8 cellular contexts compared by ENCODE assay signal in genomic region chr1:206734499-206735142, GRCh38. TPM values are rescaled to one million over a fixed set of nuclear protein-coding genes. Genes with fewer than 3 reads are reported as not detected.
DNase-seq lines count a peak whose midpoint lies in the region; ATAC-seq, FAIRE-seq and TF ChIP-seq lines count a peak whose summit lies in the region.

No MANE protein-coding gene starts in this region.

- CTCF ChIA-PET in A549 (lab: Yijun Ruan, JAX): interaction anchor here (0.5 to 7.9 kb wide), 58 partner anchors 7 to 765 kb away, joined by 3 to 123 read pairs (median 5); partner anchors contain the start of genes DYRK3, FCMR and PIGR

- no peaks in the 10 kb centered on the region for H3K27me3 ChIP-seq in prostate gland (replicated peaks; ENCODE audit: insufficient read depth)

- POLR2A ChIA-PET in A549 (lab: Yijun Ruan, JAX): interaction anchor here (1.2 kb wide), 1 partner anchor 178 kb away, joined by 4 read pairs; no protein-coding TSS in a partner anchor

- H3K9me3 ChIP-seq in A549 (no peaks in the 10 kb centered on the region), prostate gland (no peaks in the 10 kb centered on the region)

- TF ChIP-seq POLR2A in A549 (IDR thresholded peaks at IDR 0.05; ENCODE audit: low read length): no peak
- TF ChIP-seq POLR2A in GM12892 (IDR thresholded peaks at IDR 0.05; ENCODE audit: low read depth, low read length): no peak
- TF ChIP-seq POLR2A in prostate gland (IDR thresholded peaks at IDR 0.05): no peak

- H3K4me1 ChIP-seq in A549: peaks cover 6% of the 10 kb centered on the region; the same call in 1 of the 3 replicates
- H3K4me1 ChIP-seq in prostate gland (replicated peaks): no peaks in the 10 kb centered on the region

- ATAC-seq in A549 (peak; percentile 60 to 84; a peak in 4 of 6 replicates), HG02840 (IDR thresholded peaks at IDR 0.05; ENCODE audit: low FRiP score, unreplicated experiment) (no peak)

- no peak overlapping the region for H3K4me2 ChIP-seq in A549

- peaks cover 3 to 27% of the 10 kb centered on the region in 2 donors for H3K36me3 ChIP-seq in prostate gland

- WGBS in A549 (ENCODE audit: missing lambda C conversion rate): 53% methylated on average over 9 of the region's 9 CpGs
- 77% methylated on average over 9 of the region's 9 CpGs for WGBS in prostate gland

- TF ChIP-seq CTCF in A549 (IDR thresholded peaks at IDR 0.05): peak; percentile 65
- TF ChIP-seq CTCF in prostate gland (IDR thresholded peaks at IDR 0.05): peak; percentile 23 to 77 (median 57)

- H3K4me3 ChIP-seq in A549 (no peak overlapping the region), prostate gland (no peak overlapping the region)

- no peak overlapping the region for H3K27ac ChIP-seq in A549
- no peak overlapping the region for H3K27ac ChIP-seq in prostate gland

- FAIRE-seq in A549 (lab: Jason Lieb, UNC): no peak
- FAIRE-seq in GM12892 (lab: Jason Lieb, UNC): peak; percentile 83

- intact Hi-C loops in prostate gland (cut with DNase I): loop anchor here (2.0 kb wide), 1 partner anchor 178 kb away; no protein-coding TSS in a partner anchor

- peak; percentile 73 to 75 for TF ChIP-seq RAD21 in A549 (conservative IDR thresholded peaks at IDR 0.05 in 1 of 2, IDR thresholded peaks at IDR 0.05 in 1 of 2)

- peak; percentile 43 to 78 for DNase-seq in A549 (ENCODE audit: low read depth in 1 of 2, low spot score in 1 of 2)
- DNase-seq in GM12892 (ENCODE audit: insufficient read length): peak; percentile 63
- DNase-seq in NOMO-1 treated with DMSO at 0.1 percent for 48 hours (lab: John Stamatoyannopoulos, UW; ENCODE audit: unreplicated experiment): peak; percentile 19
- DNase-seq in activated T-cell treated with anti-CD3 and anti-CD28 coated beads for 4 hours: peak; percentile 81
- DNase-seq in fibroblast of peridontal ligament (ENCODE audit: extremely low read depth): peak; percentile 45
- no peak for DNase-seq in prostate gland (ENCODE audit: low spot score)
- DNase-seq in cortex of kidney (lab: John Stamatoyannopoulos, UW): no peak

- no peak for TF ChIP-seq EP300 in A549 (IDR thresholded peaks at IDR 0.05)

TF ChIP-seq in A549, 52 proteins besides CTCF, POLR2A, EP300 and RAD21:
- TF ChIP-seq HDAC2 (IDR thresholded peaks at IDR 0.05) (no peak), EHF (CRISPR knock-in tag; IDR thresholded peaks at IDR 0.05) (no peak), BHLHE40 (IDR thresholded peaks at IDR 0.05; ENCODE audit: low read depth, low read length) (no peak), SMC3 (IDR thresholded peaks at IDR 0.05) (peak; percentile 77)

RNA-seq across cellular contexts. Expression of gene IL19, which starts 36.0 kb away (rescaled TPM):
- polyA plus RNA-seq in A549 (2011; rRNA removed) (not detected in 2 replicates), A549 (2017; fragmentation: RNase III; extraction: RNeasy Plus Mini Kit Qiagen cat#74134 plus additional on column Dnase treatment) (not detected in 3 replicates)
- not detected in 2 replicates for polyA plus RNA-seq in A549 (2012; cell fraction: cytosol; rRNA removed)
- not detected in 2 replicates for polyA plus RNA-seq in A549 (2012; cell fraction: nucleus; rRNA removed)
- not detected in 2 replicates for polyA minus RNA-seq in A549 (2011; rRNA and poly(A)+ RNA removed)
- polyA plus RNA-seq in GM12892 (2012; ENCODE audit: missing spikeins): not detected
- total RNA-seq in prostate gland: not detected

RNA-seq across cellular contexts. Expression of gene IL10, which starts 37.7 kb away (rescaled TPM):
- polyA plus RNA-seq in A549 (2011; rRNA removed) (not detected in 2 replicates), A549 (2017; fragmentation: RNase III; extraction: RNeasy Plus Mini Kit Qiagen cat#74134 plus additional on column Dnase treatment) (not detected in 3 replicates)
- polyA plus RNA-seq in A549 (2012; cell fraction: cytosol; rRNA removed): not detected in 2 replicates
- polyA plus RNA-seq in A549 (2012; cell fraction: nucleus; rRNA removed): not detected in 2 replicates
- polyA minus RNA-seq in A549 (2011; rRNA and poly(A)+ RNA removed): not detected in 2 replicates
- 5.2 TPM for polyA plus RNA-seq in GM12892 (2012; ENCODE audit: missing spikeins)
- not detected for total RNA-seq in prostate gland

RNA-seq across cellular contexts. Expression of gene MAPKAPK2, which starts 49.9 kb away (rescaled TPM):
- polyA plus RNA-seq in A549 (2011; rRNA removed): 37.2 and 48.5 TPM in 2 replicates
- 34.3 and 42.5 TPM in 2 replicates for polyA plus RNA-seq in A549 (2012; cell fraction: cytosol; rRNA removed)
- 62.0 and 66.6 TPM in 2 replicates for polyA plus RNA-seq in A549 (2012; cell fraction: nucleus; rRNA removed)
- polyA plus RNA-seq in A549 (2017; fragmentation: RNase III; extraction: RNeasy Plus Mini Kit Qiagen cat#74134 plus additional on column Dnase treatment): 36.5 to 43.8 TPM (median 43.0 TPM) in 3 replicates
- polyA minus RNA-seq in A549 (2011; rRNA and poly(A)+ RNA removed): 49.2 and 51.4 TPM in 2 replicates
- polyA plus RNA-seq in GM12892 (2012; ENCODE audit: missing spikeins): 37.5 TPM
- total RNA-seq in prostate gland: 10 to 100 TPM; 27.1 to 67.0 TPM

Comparison
In these comparisons a context has a peak if more than half of its experiments do, and no peak if none do; other contexts are left out.
1. DNase-seq: peak in A549 (2 of 2), GM12892 (single experiment), NOMO-1 treated with DMSO at 0.1 percent for 48 hours (single experiment), activated T-cell treated with anti-CD3 and anti-CD28 coated beads for 4 hours (single experiment) and fibroblast of peridontal ligament (single experiment); none in prostate gland (single experiment) and cortex of kidney (single experiment).